ENCODE assay signal across 11 cellular contexts in the genomic region with DNA sequence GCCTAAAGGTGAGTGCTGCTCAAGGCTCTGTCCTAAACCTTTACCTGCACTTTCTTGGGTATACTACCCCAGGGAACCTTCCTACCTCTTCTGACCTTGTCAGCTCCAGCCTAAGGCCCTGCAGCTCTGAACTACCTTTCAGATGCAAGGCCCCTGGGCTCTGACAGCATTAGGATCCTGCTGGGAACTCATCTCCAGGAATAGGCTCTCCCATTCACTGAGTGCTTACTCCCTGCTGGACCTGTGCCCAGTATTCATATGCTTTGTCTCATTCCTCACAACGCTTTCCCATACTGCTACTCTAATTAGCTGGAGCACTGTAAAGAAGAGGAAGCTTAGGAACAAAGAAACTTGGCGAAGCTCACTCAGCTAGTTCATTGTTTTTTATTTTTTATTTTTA. TPM values are rescaled to one million over a fixed set of nuclear protein-coding genes. Genes with fewer than 3 reads are reported as not detected.
DNase-seq lines count a peak whose midpoint lies in the region; TF ChIP-seq lines count a peak whose summit lies in the region.
"Had no signal": no experiment of that assay in that cellular context is flagged by ENCODE, and none has a peak within 500 bp of the region (broad histone marks: within the 10 kb centered on the region; RNA-seq: fewer than 3 reads in every experiment).

No MANE protein-coding gene starts in this region.

- H3K27me3 Mint-ChIP-seq in MCF 10A (ENCODE audit: insufficient read depth, unreplicated experiment) (no peaks in the 10 kb centered on the region), osteocyte (ENCODE audit: unreplicated experiment) (no peaks in the 10 kb centered on the region)

- H3K4me2 ChIP-seq in mammary epithelial cell (ENCODE audit: insufficient read depth, low read depth, low read length): no peak overlapping the region

- no peaks in the 10 kb centered on the region for H3K79me2 ChIP-seq in mammary epithelial cell (ENCODE audit: insufficient read depth, low read length)

- WGBS in mammary epithelial cell (ENCODE audit: low coverage, missing lambda C conversion rate): 75% methylated on average over 2 of the region's 2 CpGs
- WGBS in stomach, 5 donors: 56 to 70% (median 67%) methylated on average over 2 of the region's 2 CpGs

- in situ Hi-C loops in mammary epithelial cell (cut with MboI; ENCODE audit: low sequenced_read_pairs in 2 of 2): loop anchor here (25.0 kb wide), 5 partner anchors 263 to 1212 kb away; a partner anchor contains a TSS

- no peak for TF ChIP-seq EP300 in stomach (IDR thresholded peaks at IDR 0.05)

- BruUV-seq in MCF 10A (replicated peaks; lab: Mats Ljungman, UMichigan) (no TSS peak), mammary epithelial cell (replicated peaks; lab: Mats Ljungman, UMichigan) (no TSS peak)

- no peaks in the 10 kb centered on the region for H4K20me1 ChIP-seq in mammary epithelial cell (ENCODE audit: insufficient read depth, low read length)

- CTCF ChIA-PET in MCF 10A (lab: Yijun Ruan, JAX): interaction anchor here (0.6 to 1.3 kb wide), 4 partner anchors 9 to 82 kb away, joined by 3 to 7 read pairs (median 4); no protein-coding TSS in a partner anchor
- CTCF ChIA-PET in mammary epithelial cell (lab: Charles Lee; ENCODE audit: low non-redundant PET): no interaction called here

- H2AFZ ChIP-seq in mammary epithelial cell (ENCODE audit: low read depth, low read length): no peak overlapping the region

- H3K4me3 Mint-ChIP-seq in MCF 10A (ENCODE audit: unreplicated experiment) (no peak overlapping the region), osteocyte (ENCODE audit: unreplicated experiment) (no peak overlapping the region)
- H3K4me3 Mint-ChIP-seq: activated naive CD4-positive, alpha-beta T cell treated with anti-CD3 and anti-CD28 coated beads, Interleukin-2, amount 10 ng/mL, durations not matched to agents 7 days and 5 days had no signal

- H3K27ac ChIP-seq in mammary epithelial cell (ENCODE audit: insufficient read depth, low read depth, low read length) (no peak overlapping the region), stomach (peak overlapping the region in 4 of 5 donors; percentile 15 to 47 (median 40))

- H3K9ac ChIP-seq in mammary epithelial cell (ENCODE audit: insufficient read depth, low read length): no peak overlapping the region

- H3K27me3 ChIP-seq in mammary epithelial cell (ENCODE audit: insufficient read depth, low read length): no peaks in the 10 kb centered on the region
- no peaks in the 10 kb centered on the region for H3K27me3 ChIP-seq in stomach

- peaks cover 6% of the 10 kb centered on the region for H3K9me3 ChIP-seq in mammary epithelial cell (replicated peaks; ENCODE audit: insufficient read depth, low read length)
- H3K9me3 ChIP-seq in stomach: peaks cover 0 to 8% (median 0%) of the 10 kb centered on the region in 4 donors

- H3K9me3 Mint-ChIP-seq in MCF 10A (ENCODE audit: unreplicated experiment): no peaks in the 10 kb centered on the region
- no peaks in the 10 kb centered on the region for H3K9me3 Mint-ChIP-seq in osteocyte (ENCODE audit: unreplicated experiment)
- H3K9me3 Mint-ChIP-seq: activated naive CD4-positive, alpha-beta T cell treated with anti-CD3 and anti-CD28 coated beads, Interleukin-2, amount 10 ng/mL, durations not matched to agents 7 days and 5 days had no signal

- H3K27ac Mint-ChIP-seq in MCF 10A (ENCODE audit: low read depth, unreplicated experiment) (no peak overlapping the region), osteocyte (ENCODE audit: unreplicated experiment) (no peak overlapping the region)
- H3K27ac Mint-ChIP-seq: activated naive CD4-positive, alpha-beta T cell treated with anti-CD3 and anti-CD28 coated beads, Interleukin-2, amount 10 ng/mL, durations not matched to agents 7 days and 5 days had no signal

- H3K36me3 ChIP-seq in mammary epithelial cell (ENCODE audit: insufficient read depth, low read length) (no peaks in the 10 kb centered on the region), stomach (no peaks in the 10 kb centered on the region)

- TF ChIP-seq POLR2A in stomach (IDR thresholded peaks at IDR 0.05): no peak

- H3K4me1 ChIP-seq in mammary epithelial cell (ENCODE audit: insufficient read depth, low read length) (peaks cover 20% of the 10 kb centered on the region), stomach (peaks cover 8 to 23% (median 17%) of the 10 kb centered on the region in 4 donors)

- H3K4me3 ChIP-seq in mammary epithelial cell (replicated peaks in 1 of 3; ENCODE audit: insufficient read depth in 1 of 3, low read depth in 2 of 3, low read length in 3 of 3) (no peak overlapping the region), stomach (no peak overlapping the region)

- TF ChIP-seq CTCF in MCF 10A (IDR thresholded peaks at IDR 0.05; ENCODE audit: unreplicated experiment) (no peak), mammary epithelial cell (conservative IDR thresholded peaks at IDR 0.05 in 1 of 2, IDR thresholded peaks at IDR 0.05 in 1 of 2; ENCODE audit: extremely low read depth in 1 of 2, insufficient read depth in 1 of 2, low read depth in 1 of 2, low read length in 2 of 2) (no peak), stomach (IDR thresholded peaks at IDR 0.05) (no peak), osteocyte (IDR thresholded peaks at IDR 0.05) (no peak)

- peak; percentile 83 for DNase-seq in MCF 10A (ENCODE audit: unreplicated experiment)
- no peak for DNase-seq in mammary epithelial cell
- DNase-seq in NCI-H345 (lab: John Stamatoyannopoulos, UW): peak; percentile 91
- peak; percentile 56 for DNase-seq in glomerular endothelial cell (ENCODE audit: extremely low read depth, low read depth, low spot score)
- no peak for DNase-seq in stomach
- no peak for DNase-seq in NCI-H1436 treated with DMSO at 0.1 percent for 48 hours (lab: John Stamatoyannopoulos, UW)
- DNase-seq in epidermal melanocyte (ENCODE audit: insufficient read length, low spot score): no peak
- no peak for DNase-seq in osteocyte (ENCODE audit: extremely low spot score, unreplicated experiment)
- DNase-seq: ACHN; activated naive CD4-positive, alpha-beta T cell treated with anti-CD3 and anti-CD28 coated beads, Interleukin-2, amount 10 ng/mL, durations not matched to agents 7 days and 5 days; trophoblast cell had no signal

- POLR2A ChIA-PET in MCF 10A (lab: Yijun Ruan, JAX): no interaction called here

- dilution Hi-C loops in mammary epithelial cell (cut with HindIII; ENCODE audit: low sequenced_read_pairs): loop anchor here (25.0 kb wide), 1 partner anchor 538 kb away; a partner anchor contains a TSS

- intact Hi-C loops in MCF 10A (cut with micrococcal nuclease): no loop called here
- intact Hi-C loops in mammary epithelial cell (cut with micrococcal nuclease): no loop called here
- intact Hi-C loops in stomach (cut with DNase I; ENCODE audit: low total_unique reads): no loop called here

- H3K36me3 Mint-ChIP-seq in MCF 10A (ENCODE audit: insufficient read depth, unreplicated experiment) (peaks cover 5% of the 10 kb centered on the region), osteocyte (ENCODE audit: unreplicated experiment) (peaks cover 1% of the 10 kb centered on the region)
- H3K36me3 Mint-ChIP-seq: activated naive CD4-positive, alpha-beta T cell treated with anti-CD3 and anti-CD28 coated beads, Interleukin-2, amount 10 ng/mL, durations not matched to agents 7 days and 5 days had no signal

- H3K4me1 Mint-ChIP-seq in MCF 10A (ENCODE audit: insufficient read depth, unreplicated experiment) (peaks cover 27% of the 10 kb centered on the region), osteocyte (ENCODE audit: unreplicated experiment) (peaks cover 46% of the 10 kb centered on the region)

RNA-seq across cellular contexts. Expression of a gene that starts 53.8 kb away (rescaled TPM):
- total RNA-seq in MCF 10A (2022) (0.96 and 1.1 TPM in 2 replicates), mammary epithelial cell (1 to 10 TPM; 4.1 to 5.3 TPM), glomerular endothelial cell (3.8 and 4.3 TPM in 2 replicates), stomach (1 to 10 TPM in 3 of 5 donors, under 1 TPM in 2; 0.58 to 6.1 (median 1.2) TPM), osteocyte (7.8 and 11.3 TPM in 2 replicates)
- polyA plus RNA-seq in mammary epithelial cell (2.0 TPM), stomach (1 to 10 TPM; 1.9 to 7.5 (median 1.9) TPM)
- polyA minus RNA-seq in mammary epithelial cell: 13.8 TPM

Comparison
In these comparisons a context has a peak if more than half of its experiments do, and no peak if none do; other contexts are left out.
1. DNase-seq: peak in MCF 10A (single experiment), NCI-H345 (single experiment) and glomerular endothelial cell (single experiment); none in mammary epithelial cell (single experiment), stomach (single experiment), NCI-H1436 treated with DMSO at 0.1 percent for 48 hours (single experiment), epidermal melanocyte (single experiment) and osteocyte (single experiment).